ENCODE assay signal across 17 cellular contexts in genomic region chr19:12804051-12804450, GRCh38. TPM values are rescaled to one million over a fixed set of nuclear protein-coding genes. Genes with fewer than 3 reads are reported as not detected.
DNase-seq lines count a peak whose midpoint lies in the region; ATAC-seq and TF ChIP-seq lines count a peak whose summit lies in the region.
"Had no signal": no experiment of that assay in that cellular context is flagged by ENCODE, and none has a peak within 500 bp of the region (broad histone marks: within the 10 kb centered on the region; RNA-seq: fewer than 3 reads in every experiment).

No MANE protein-coding gene starts in this region.

- peak overlapping the region in 3 of 4 donors; percentile 17 to 82 (median 76) for H3K4me3 Mint-ChIP-seq in IgD-negative memory B cell
- H3K4me3 Mint-ChIP-seq in nephron = peak overlapping the region in 2 of 3 experiments; percentile 29 to 53
- H3K4me3 Mint-ChIP-seq in progenitor cell of endocrine pancreas (ENCODE audit: low read depth) = peak overlapping the region; percentile 19
- H3K4me3 Mint-ChIP-seq: CD14-positive monocyte, HFFc6 had no signal

- intact Hi-C loops in psoas muscle (cut with DNase I) = loop anchor here in 1 of 2 donors (5.0 to 10.0 kb wide), 2 partner anchors 42 to 131 kb away; partner anchors contain the start of genes CALR and FARSA

- no peaks in the 10 kb centered on the region for H3K27me3 ChIP-seq in psoas muscle (ENCODE audit: insufficient read depth in 3 of 3, low read length in 2 of 3)
- H3K27me3 ChIP-seq: BE2C had no signal

- H3K27me3 Mint-ChIP-seq in IgD-negative memory B cell (no peaks in the 10 kb centered on the region), nephron (ENCODE audit: low read depth) (no peaks in the 10 kb centered on the region), progenitor cell of endocrine pancreas (peaks cover 3% of the 10 kb centered on the region)

- no peaks in the 10 kb centered on the region for H3K9me3 ChIP-seq in psoas muscle
- H3K9me3 ChIP-seq: A549, BE2C, Caco-2 had no signal

- no peaks in the 10 kb centered on the region for H3K9me3 Mint-ChIP-seq in IgD-negative memory B cell
- H3K9me3 Mint-ChIP-seq in nephron = no peaks in the 10 kb centered on the region
- H3K9me3 Mint-ChIP-seq in progenitor cell of endocrine pancreas (ENCODE audit: low read depth) = no peaks in the 10 kb centered on the region
- H3K9me3 Mint-ChIP-seq: CD8-positive, alpha-beta memory T cell; HFFc6 had no signal

- WGBS in psoas muscle, 3 donors = 91 to 93% (median 92%) methylated on average over 26 of the region's 26 CpGs

- peaks cover 0 to 16% of the 10 kb centered on the region in 2 donors for H3K36me3 ChIP-seq in psoas muscle (ENCODE audit: insufficient read depth in 1 of 2, low read depth in 1 of 2)

- ATAC-seq in psoas muscle (no peak), SK-N-SH treated with all-trans-retinoic acid at 6 μM for 48 hours (no peak)
- ATAC-seq: A549, HepG2 had no signal

- H3K4me1 Mint-ChIP-seq in IgD-negative memory B cell (peaks cover 15 to 22% (median 20%) of the 10 kb centered on the region in 3 donors), nephron (peaks cover 24% of the 10 kb centered on the region), progenitor cell of endocrine pancreas (ENCODE audit: low read depth) (peaks cover 25% of the 10 kb centered on the region)

- H3K4me3 ChIP-seq in psoas muscle = no peak overlapping the region
- H3K4me3 ChIP-seq: A549 had no signal

- H3K27ac Mint-ChIP-seq in IgD-negative memory B cell = no peak overlapping the region
- H3K27ac Mint-ChIP-seq in nephron = no peak overlapping the region
- H3K27ac Mint-ChIP-seq in progenitor cell of endocrine pancreas = no peak overlapping the region
- H3K27ac Mint-ChIP-seq: CD14-positive monocyte, HFFc6 had no signal

- H3K27ac ChIP-seq in psoas muscle = no peak overlapping the region
- H3K27ac ChIP-seq: A549 had no signal

- H3K4me1 ChIP-seq in psoas muscle = peaks cover 27% of the 10 kb centered on the region
- H3K4me1 ChIP-seq: A549, BE2C had no signal

- TF ChIP-seq CTCF in nephron (IDR thresholded peaks at IDR 0.05; ENCODE audit: unreplicated experiment in 3 of 3) (no peak), progenitor cell of endocrine pancreas (IDR thresholded peaks at IDR 0.05; ENCODE audit: unreplicated experiment) (no peak), psoas muscle (IDR thresholded peaks at IDR 0.05) (no peak)

- H3K36me3 Mint-ChIP-seq in IgD-negative memory B cell (peaks cover 1% of the 10 kb centered on the region), nephron (ENCODE audit: low read depth) (peaks cover 5% of the 10 kb centered on the region), progenitor cell of endocrine pancreas (ENCODE audit: insufficient read depth) (peaks cover 4% of the 10 kb centered on the region)

- peak; percentile 10 for DNase-seq in D341Med (ENCODE audit: low spot score)
- DNase-seq in progenitor cell of endocrine pancreas (ENCODE audit: low spot score, unreplicated experiment) = no peak
- no peak for DNase-seq in NCI-H1417 (lab: John Stamatoyannopoulos, UW)
- no peak for DNase-seq in psoas muscle
- DNase-seq: BE2C; Caco-2; CD8-positive, alpha-beta memory T cell; DMS53; GOT3; HCEC 1CT; HFFc6 had no signal

TF ChIP-seq in SK-N-SH treated with all-trans-retinoic acid at 6 μM for 48 hours, 23 proteins besides CTCF, POLR2A, EP300 and RAD21 (continues in another document):
- no peak for TF ChIP-seq RARB (CRISPR knock-in tag; IDR thresholded peaks at IDR 0.05)
- no peak for TF ChIP-seq ESRRG (CRISPR knock-in tag; IDR thresholded peaks at IDR 0.05)
- TF ChIP-seq ZNF8 (CRISPR knock-in tag; IDR thresholded peaks at IDR 0.05) = no peak
- TF ChIP-seq CREB5 (CRISPR knock-in tag; IDR thresholded peaks at IDR 0.05; ENCODE audit: low read depth) = no peak
- no peak for TF ChIP-seq GLIS3 (CRISPR knock-in tag; IDR thresholded peaks at IDR 0.05)
- no peak for TF ChIP-seq CSRNP3 (CRISPR knock-in tag; IDR thresholded peaks at IDR 0.05)
- no peak for TF ChIP-seq ARNTL (CRISPR knock-in tag; IDR thresholded peaks at IDR 0.05; ENCODE audit: borderline replicate concordance, low read depth)
- no peak for TF ChIP-seq TCF4 (CRISPR knock-in tag; IDR thresholded peaks at IDR 0.05; ENCODE audit: borderline replicate concordance)
- TF ChIP-seq TOX (CRISPR knock-in tag; IDR thresholded peaks at IDR 0.05; ENCODE audit: borderline replicate concordance) = no peak
- no peak for TF ChIP-seq ZC3H10 (CRISPR knock-in tag; IDR thresholded peaks at IDR 0.05)
- TF ChIP-seq TSHZ2 (CRISPR knock-in tag; IDR thresholded peaks at IDR 0.05) = no peak

RNA-seq across cellular contexts. Expression of gene THSD8, which starts 2.2 kb away (rescaled TPM):
- polyA plus RNA-seq in IgD-negative memory B cell (6.4 TPM), psoas muscle (1 to 10 TPM; 1.9 to 2.5 (median 2.0) TPM)
- total RNA-seq in progenitor cell of endocrine pancreas (16.5 and 22.7 TPM in 2 replicates), psoas muscle (1 to 10 TPM in 3 of 4 donors, under 1 TPM in 1; 0.92 to 3.2 (median 2.0) TPM)
- polyA plus RNA-seq: CD8-positive, alpha-beta memory T cell had no signal

RNA-seq across cellular contexts. Expression of gene RNASEH2A, which starts 2.3 kb away (rescaled TPM):
- polyA plus RNA-seq in IgD-negative memory B cell (27.4 TPM), psoas muscle (1 to 10 TPM; 3.6 to 9.0 (median 8.6) TPM)
- total RNA-seq in progenitor cell of endocrine pancreas (32.8 and 37.4 TPM in 2 replicates), psoas muscle (1 to 10 TPM; 2.4 to 5.0 (median 3.0) TPM)

RNA-seq across cellular contexts. Expression of gene PRDX2, which starts 2.5 kb away (rescaled TPM):
- 195 TPM for polyA plus RNA-seq in IgD-negative memory B cell
- total RNA-seq in progenitor cell of endocrine pancreas = 524 and 554 TPM in 2 replicates
- 100 to 1,000 TPM; 273 to 419 (median 370) TPM for total RNA-seq in psoas muscle
- polyA plus RNA-seq in psoas muscle = 100 to 1,000 TPM; 329 to 535 (median 396) TPM

RNA-seq across cellular contexts. Expression of gene JUNB, which starts 12.8 kb away (rescaled TPM):
- polyA plus RNA-seq in IgD-negative memory B cell (955 TPM), psoas muscle (100 to 1,000 TPM in 1 of 3 donors, 10 to 100 TPM in 2; 25.1 to 145 (median 31.9) TPM)
- total RNA-seq in progenitor cell of endocrine pancreas (5.7 and 6.0 TPM in 2 replicates), psoas muscle (100 to 1,000 TPM in 2 of 4 donors, 10 to 100 TPM in 2; 29.2 to 217 (median 73.6) TPM)

RNA-seq across cellular contexts. Expression of gene HOOK2, which starts 28.7 kb away (rescaled TPM):
- polyA plus RNA-seq in IgD-negative memory B cell (6.6 TPM), psoas muscle (10 to 100 TPM; 11.3 to 21.7 (median 19.0) TPM)
- total RNA-seq in progenitor cell of endocrine pancreas (115 TPM in 2 replicates), psoas muscle (10 to 100 TPM; 20.3 to 33.0 (median 23.8) TPM)

Comparison
In these comparisons a context has a peak if more than half of its experiments do, and no peak if none do; other contexts are left out.
1. H3K4me3 Mint-ChIP-seq: peak in every context shown above with its lines; median percentile 76 in IgD-negative memory B cell; 41 in nephron; 19 in progenitor cell of endocrine pancreas.